ENCODE assay signal across 29 cellular contexts in the genomic region with DNA sequence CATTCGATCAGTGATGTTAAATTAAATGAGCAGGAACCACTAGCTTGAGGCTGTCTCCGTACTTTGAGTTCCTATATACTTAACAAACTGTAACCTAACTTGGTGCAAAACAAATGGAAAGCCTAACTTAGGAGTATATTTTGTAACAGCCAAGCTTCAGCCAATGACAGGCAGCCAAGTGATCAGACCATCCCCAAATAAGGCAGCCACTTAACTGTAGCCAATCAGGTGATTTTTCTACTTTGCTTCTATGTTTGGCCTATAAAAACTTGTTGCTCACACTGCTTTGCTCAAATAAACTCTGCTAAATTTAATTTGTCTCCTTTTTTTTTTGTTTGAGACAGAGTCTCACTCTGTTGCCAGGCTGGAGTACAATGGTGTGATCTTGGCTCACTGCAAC.
"Had no signal": no experiment of that assay in that cellular context is flagged by ENCODE, and none has a peak within 500 bp of the region (broad histone marks: within the 10 kb centered on the region; RNA-seq: fewer than 3 reads in every experiment).

No MANE protein-coding gene starts in this region.

- H3K9me3 Mint-ChIP-seq: activated CD4-positive, alpha-beta memory T cell treated with anti-CD3 and anti-CD28 coated beads, Interleukin-2, amount 10 ng/mL, durations not matched to agents 7 days and 5 days; activated naive CD4-positive, alpha-beta T cell treated with anti-CD3 and anti-CD28 coated beads for 36 hours; activated T-helper 17 cell treated with anti-CD3 and anti-CD28 coated beads, Interleukin-2, amount 50 U/mL, for 72 hours had no signal

- H3K4me2 ChIP-seq: SK-N-SH had no signal

- H3K9me2 ChIP-seq: SK-N-SH had no signal

- H3K4me3 ChIP-seq: cardiac muscle cell, MG63, Peyer's patch, SJCRH30 had no signal

- H3K36me3 Mint-ChIP-seq: activated naive CD8-positive, alpha-beta T cell; brain had no signal

- H3K27me3 ChIP-seq: cardiac muscle cell, MG63, Peyer's patch, SJCRH30 had no signal

- H3K9ac ChIP-seq: SK-N-SH had no signal

- DNase-seq: activated CD4-positive, alpha-beta memory T cell treated with anti-CD3 and anti-CD28 coated beads, Interleukin-2, amount 10 ng/mL, durations not matched to agents 7 days and 5 days; activated CD4-positive, alpha-beta T cell treated with anti-CD3 and anti-CD28 coated beads for 36 hours; activated CD4-positive, alpha-beta T cell treated with anti-CD3 and anti-CD28 coated beads, Interleukin-2, amount 50 U/mL, for 1 hour; activated gamma-delta T cell; activated naive CD4-positive, alpha-beta T cell treated with anti-CD3 and anti-CD28 coated beads for 36 hours; activated T-cell treated with anti-CD3 and anti-CD28 coated beads for 4 hours; activated T-cell treated with anti-CD3 and anti-CD28 coated beads, Interleukin-2, amount 50 U/mL, for 48 hours; amygdala; MG63; NCI-H1092 treated with DMSO at 0.1 percent for 48 hours; NCI-H1417 treated with DMSO at 0.1 percent for 48 hours; NCI-H1694; NCI-H2029; NCI-H2107; NCI-H2171 treated with DMSO at 0.1 percent for 48 hours; NCI-H345; NCI-H510A; NCI-H526 treated with DMSO at 0.1 percent for 48 hours; Peyer's patch; Right ventricle myocardium superior; SJCRH30; SK-N-SH; T-helper 1 cell had no signal

- H3K4me1 ChIP-seq: Peyer's patch, SJCRH30 had no signal

- H3K9me3 ChIP-seq: MG63, Peyer's patch, SK-N-SH had no signal

- H3K27me3 Mint-ChIP-seq: activated CD4-positive, alpha-beta T cell treated with anti-CD3 and anti-CD28 coated beads for 36 hours; activated naive CD8-positive, alpha-beta T cell; activated T-helper 17 cell treated with anti-CD3 and anti-CD28 coated beads, Interleukin-2, amount 50 U/mL, for 72 hours had no signal

- H3K27ac ChIP-seq: Peyer's patch, RWPE1, SJCRH30, WERI-Rb-1 had no signal

- H3K4me1 Mint-ChIP-seq: activated CD4-positive, alpha-beta memory T cell treated with anti-CD3 and anti-CD28 coated beads, Interleukin-2, amount 10 ng/mL, durations not matched to agents 7 days and 5 days; activated CD4-positive, alpha-beta T cell treated with anti-CD3 and anti-CD28 coated beads for 36 hours; activated T-helper 17 cell treated with anti-CD3 and anti-CD28 coated beads, Interleukin-2, amount 50 U/mL, for 72 hours; brain had no signal

- H3K4me3 Mint-ChIP-seq: activated CD4-positive, alpha-beta memory T cell treated with anti-CD3 and anti-CD28 coated beads, Interleukin-2, amount 10 ng/mL, durations not matched to agents 7 days and 5 days; activated CD4-positive, alpha-beta T cell treated with anti-CD3 and anti-CD28 coated beads for 36 hours; activated naive CD4-positive, alpha-beta T cell treated with anti-CD3 and anti-CD28 coated beads for 36 hours; activated naive CD8-positive, alpha-beta T cell; activated T-helper 17 cell treated with anti-CD3 and anti-CD28 coated beads, Interleukin-2, amount 50 U/mL, for 72 hours; brain had no signal

- H3K36me3 ChIP-seq: cardiac muscle cell, MG63, Peyer's patch, SJCRH30, WERI-Rb-1 had no signal

- ATAC-seq: activated CD4-positive, alpha-beta T cell treated with anti-CD3 and anti-CD28 coated beads for 36 hours; activated T-helper 17 cell treated with anti-CD3 and anti-CD28 coated beads, Interleukin-2, amount 50 U/mL, for 72 hours had no signal

- H3K27ac Mint-ChIP-seq: activated CD4-positive, alpha-beta memory T cell treated with anti-CD3 and anti-CD28 coated beads, Interleukin-2, amount 10 ng/mL, durations not matched to agents 7 days and 5 days; activated CD4-positive, alpha-beta T cell treated with anti-CD3 and anti-CD28 coated beads for 36 hours; activated naive CD4-positive, alpha-beta T cell treated with anti-CD3 and anti-CD28 coated beads for 36 hours; activated naive CD8-positive, alpha-beta T cell; activated T-helper 17 cell treated with anti-CD3 and anti-CD28 coated beads, Interleukin-2, amount 50 U/mL, for 72 hours; brain had no signal
